Comparison of ENCODE assay signal across 1 cellular context in genomic region chr18:46068763-46069162, GRCh38.
TF ChIP-seq lines count a peak whose summit lies in the region.

No MANE protein-coding gene starts in this region.

TF ChIP-seq in K562, 482 proteins besides CTCF, POLR2A, EP300 and RAD21:
- peak; percentile 24 for TF ChIP-seq MEIS2 (IDR thresholded peaks at IDR 0.05; ENCODE audit: partially characterized antibody)
- TF ChIP-seq PBX2 (CRISPR knock-in tag; IDR thresholded peaks at IDR 0.05; ENCODE audit: low read depth): no peak
- TF ChIP-seq PBX2 (tag; conservative IDR thresholded peaks at IDR 0.05; ENCODE audit: low read depth): 0 out of 2 replicates have a peak, but pooled peaks have one; percentile 16
- TF ChIP-seq, protein P1, sequence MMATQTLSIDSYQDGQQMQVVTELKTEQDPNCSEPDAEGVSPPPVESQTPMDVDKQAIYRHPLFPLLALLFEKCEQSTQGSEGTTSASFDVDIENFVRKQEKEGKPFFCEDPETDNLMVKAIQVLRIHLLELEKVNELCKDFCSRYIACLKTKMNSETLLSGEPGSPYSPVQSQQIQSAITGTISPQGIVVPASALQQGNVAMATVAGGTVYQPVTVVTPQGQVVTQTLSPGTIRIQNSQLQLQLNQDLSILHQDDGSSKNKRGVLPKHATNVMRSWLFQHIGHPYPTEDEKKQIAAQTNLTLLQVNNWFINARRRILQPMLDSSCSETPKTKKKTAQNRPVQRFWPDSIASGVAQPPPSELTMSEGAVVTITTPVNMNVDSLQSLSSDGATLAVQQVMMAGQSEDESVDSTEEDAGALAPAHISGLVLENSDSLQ (IDR thresholded peaks at IDR 0.05): peak; percentile 65
- TF ChIP-seq XRCC3 (IDR thresholded peaks at IDR 0.05): no peak
- no peak for TF ChIP-seq HMG20B (CRISPR knock-in tag; IDR thresholded peaks at IDR 0.05)
TF ChIP-seq in K562: peak in this region for 3.
